ENCODE assay signal across 2 cellular contexts in genomic region chr12:32896438-32897275, GRCh38.
A peak's percentile ranks its signal among the peaks of the same experiment; 100 is the strongest.
TF ChIP-seq lines count a peak whose summit lies in the region.

PKP2 (minus strand) TSS chr12:32896777; CDS start chr12:32896731, 46 bp downstream.

TF ChIP-seq in Ishikawa, 13 proteins besides CTCF, POLR2A, EP300 and RAD21 (continued from another document):
- TF ChIP-seq REST (IDR thresholded peaks at IDR 0.05; ENCODE audit: low read depth) = peak; percentile 50
- TF ChIP-seq NFIC (IDR thresholded peaks at IDR 0.05) = peak; percentile 83
- TF ChIP-seq USF1 (IDR thresholded peaks at IDR 0.05) = peak; percentile 46
- peak; percentile 32; the same call in 1 of the 2 replicates for TF ChIP-seq FOXM1 (IDR thresholded peaks at IDR 0.05; ENCODE audit: borderline replicate concordance, low read depth)
- TF ChIP-seq TAF1 (IDR thresholded peaks at IDR 0.05; ENCODE audit: low read depth) = peak; percentile 72
- TF ChIP-seq CREB1 (IDR thresholded peaks at IDR 0.05; ENCODE audit: low read depth) = 0 out of 2 replicates have a peak, but pooled peaks have one; percentile 22
- TF ChIP-seq CEBPB (IDR thresholded peaks at IDR 0.05) = no peak
- peak; percentile 88 for TF ChIP-seq TCF12 (IDR thresholded peaks at IDR 0.05; ENCODE audit: low read depth)
- peak; percentile 89 for TF ChIP-seq EGR1 (IDR thresholded peaks at IDR 0.05)
- TF ChIP-seq TEAD4 (IDR thresholded peaks at IDR 0.05) = peak; percentile 75
- TF ChIP-seq ZBTB7A (IDR thresholded peaks at IDR 0.05; ENCODE audit: low read depth) = peak; percentile 26
- peak; percentile 67 for TF ChIP-seq YY1 (IDR thresholded peaks at IDR 0.05; ENCODE audit: low read depth)
TF ChIP-seq in Ishikawa: peak in this region for 12.

TF ChIP-seq in H1, 55 proteins besides CTCF, POLR2A, EP300 and RAD21 (continued from another document):
- TF ChIP-seq TCF12 (IDR thresholded peaks at IDR 0.05; ENCODE audit: low read depth, low read length) (no peak), SAP30 (IDR thresholded peaks at IDR 0.05; ENCODE audit: insufficient read depth, insufficient replicate concordance, low read length) (no peak), TBP (IDR thresholded peaks at IDR 0.05; ENCODE audit: low read depth, low read length) (peak; percentile 30; the same call in 1 of the 2 replicates), JUN (IDR thresholded peaks at IDR 0.05; ENCODE audit: low read depth, low read length) (no peak), TAF1 (IDR thresholded peaks at IDR 0.05; ENCODE audit: low read depth, low read length) (peak; percentile 49; the same call in 1 of the 2 replicates), POLR2AphosphoS5 (IDR thresholded peaks at IDR 0.05; ENCODE audit: low read depth, low read length) (peak; percentile 47; the same call in 1 of the 2 replicates), EGR1 (IDR thresholded peaks at IDR 0.05; ENCODE audit: borderline replicate concordance, low read depth, low read length) (peak; percentile 64; the same call in 1 of the 2 replicates), HDAC6 (IDR thresholded peaks at IDR 0.05; ENCODE audit: low read depth, low read length) (no peak), MAFK (IDR thresholded peaks at IDR 0.05; ENCODE audit: low read depth, low read length) (no peak), JUND (IDR thresholded peaks at IDR 0.05; ENCODE audit: low read length) (no peak), BACH1 (IDR thresholded peaks at IDR 0.05; ENCODE audit: low read length) (no peak), YY1 (IDR thresholded peaks at IDR 0.05; ENCODE audit: low read depth, low read length) (no peak), CTBP2 (IDR thresholded peaks at IDR 0.05; ENCODE audit: borderline replicate concordance, insufficient read depth, insufficient read length, low read length) (no peak), RNF2 (IDR thresholded peaks at IDR 0.05; ENCODE audit: borderline replicate concordance, low read depth, low read length, missing control alignments, poor library complexity, severe bottlenecking) (no peak), FOSL1 (IDR thresholded peaks at IDR 0.05; ENCODE audit: insufficient read depth, low read depth, low read length) (no peak), CHD1 (IDR thresholded peaks at IDR 0.05; ENCODE audit: low read depth, low read length) (no peak), KDM4A (IDR thresholded peaks at IDR 0.05; ENCODE audit: low read depth, low read length, severe bottlenecking) (peak; percentile 43), CBX8 (IDR thresholded peaks at IDR 0.05; ENCODE audit: borderline replicate concordance, low read depth, low read length) (no peak), ASH2L (IDR thresholded peaks at IDR 0.05; ENCODE audit: low read length) (peak; percentile 61), PHF8 (conservative IDR thresholded peaks at IDR 0.05; ENCODE audit: low read depth, low read length) (peak; percentile 49; the same call in 1 of the 2 replicates), ZNF274 (IDR thresholded peaks at IDR 0.05; ENCODE audit: borderline replicate concordance, extremely low read depth, low read length) (no peak), SP2 (IDR thresholded peaks at IDR 0.05; ENCODE audit: low read length) (no peak), GABPA (IDR thresholded peaks at IDR 0.05; ENCODE audit: borderline replicate concordance, insufficient read depth, low read length) (no peak), NRF1 (IDR thresholded peaks at IDR 0.05; ENCODE audit: low read depth, low read length) (no peak; the same call in 1 of the 2 replicates), RXRA (IDR thresholded peaks at IDR 0.05; ENCODE audit: insufficient read depth, low read depth, low read length) (no peak), NANOG (IDR thresholded peaks at IDR 0.05; ENCODE audit: insufficient read depth, low read depth, low read length, poor library complexity, severe bottlenecking) (no peak), CHD7 (IDR thresholded peaks at IDR 0.05; ENCODE audit: insufficient replicate concordance, low read length) (no peak), CBX5 (IDR thresholded peaks at IDR 0.05; ENCODE audit: low read depth, low read length) (no peak), RBBP5 (IDR thresholded peaks at IDR 0.05; ENCODE audit: borderline replicate concordance, low read depth, low read length) (peak; percentile 38; the same call in 1 of the 2 replicates), KDM5A (IDR thresholded peaks at IDR 0.05; ENCODE audit: low read length) (no peak), CHD2 (IDR thresholded peaks at IDR 0.05; ENCODE audit: low read length) (no peak), SP4 (IDR thresholded peaks at IDR 0.05; ENCODE audit: low read length) (no peak), SP1 (IDR thresholded peaks at IDR 0.05; ENCODE audit: low read depth, low read length) (no peak), POU5F1 (IDR thresholded peaks at IDR 0.05; ENCODE audit: low read depth, low read length) (no peak), RFX5 (IDR thresholded peaks at IDR 0.05; ENCODE audit: borderline replicate concordance, low read depth, low read length) (no peak), HDAC2 (IDR thresholded peaks at IDR 0.05; ENCODE audit: borderline replicate concordance in 1 of 2, low read depth in 2 of 2, low read length in 2 of 2) (peak in 1 of 2 experiments; percentile 54; a peak in 2 of 4 replicates), SRF (IDR thresholded peaks at IDR 0.05; ENCODE audit: low read depth, low read length) (no peak), SUZ12 (IDR thresholded peaks at IDR 0.05; ENCODE audit: low read length) (no peak), E2F6 (IDR thresholded peaks at IDR 0.05) (peak; percentile 35; the same call in 1 of the 2 replicates), KDM1A (IDR thresholded peaks at IDR 0.05; ENCODE audit: borderline replicate concordance, low read length) (no peak), ATF2 (IDR thresholded peaks at IDR 0.05; ENCODE audit: low read length) (no peak), EZH2 (IDR thresholded peaks at IDR 0.05; ENCODE audit: low read depth, low read length, severe bottlenecking) (no peak), ATF3 (IDR thresholded peaks at IDR 0.05; ENCODE audit: insufficient read depth, low read depth, low read length) (no peak), GTF2F1 (IDR thresholded peaks at IDR 0.05; ENCODE audit: borderline replicate concordance, low read depth, low read length) (no peak), BCL11A (IDR thresholded peaks at IDR 0.05; ENCODE audit: low read depth in 2 of 2, low read length in 2 of 2) (no peak), TEAD4 (IDR thresholded peaks at IDR 0.05; ENCODE audit: low read depth, low read length) (no peak), CEBPB (IDR thresholded peaks at IDR 0.05; ENCODE audit: low read depth, low read length) (no peak), CREB1 (IDR thresholded peaks at IDR 0.05) (no peak), MAX (IDR thresholded peaks at IDR 0.05) (peak; percentile 60), TAF7 (optimal IDR thresholded peaks at IDR 0.05; ENCODE audit: borderline replicate concordance, low read depth, low read length) (no peak)
